In the genomic region with DNA sequence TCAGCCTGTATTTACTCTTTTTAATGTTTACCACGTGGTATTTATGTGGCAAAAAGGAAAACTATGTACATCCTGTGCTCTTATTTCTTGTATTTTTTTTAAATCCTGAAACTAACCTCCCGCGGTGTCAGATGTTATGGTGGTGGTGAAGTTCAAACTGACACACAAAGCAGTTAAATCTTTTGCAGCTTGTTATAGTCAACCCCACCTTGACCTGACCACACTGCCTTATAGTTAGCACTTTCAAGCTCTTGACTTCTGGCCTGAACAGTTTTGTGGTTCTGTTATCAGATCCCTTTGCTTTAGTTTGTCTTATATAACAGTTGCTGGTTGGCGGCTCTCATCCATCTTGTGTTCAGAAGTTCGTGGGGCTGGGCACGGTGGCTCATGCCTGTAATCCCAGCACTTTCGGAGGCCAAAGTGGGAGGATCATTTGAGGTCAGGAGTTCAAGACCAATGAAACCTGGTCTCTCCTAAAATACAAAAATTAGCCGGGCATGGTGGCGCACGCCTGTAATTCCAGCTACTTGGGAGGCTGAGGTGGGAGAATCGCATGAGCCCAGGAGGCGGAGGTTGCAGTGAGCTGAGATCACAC, we compare ENCODE assay signal across 2 cellular contexts.
TF ChIP-seq lines count a peak whose summit lies in the region.

No MANE protein-coding gene starts in this region.

TF ChIP-seq in A549, 52 proteins besides CTCF, POLR2A, EP300 and RAD21:
- TF ChIP-seq CBX8 (IDR thresholded peaks at IDR 0.05) = no peak
- TF ChIP-seq, protein P1, sequence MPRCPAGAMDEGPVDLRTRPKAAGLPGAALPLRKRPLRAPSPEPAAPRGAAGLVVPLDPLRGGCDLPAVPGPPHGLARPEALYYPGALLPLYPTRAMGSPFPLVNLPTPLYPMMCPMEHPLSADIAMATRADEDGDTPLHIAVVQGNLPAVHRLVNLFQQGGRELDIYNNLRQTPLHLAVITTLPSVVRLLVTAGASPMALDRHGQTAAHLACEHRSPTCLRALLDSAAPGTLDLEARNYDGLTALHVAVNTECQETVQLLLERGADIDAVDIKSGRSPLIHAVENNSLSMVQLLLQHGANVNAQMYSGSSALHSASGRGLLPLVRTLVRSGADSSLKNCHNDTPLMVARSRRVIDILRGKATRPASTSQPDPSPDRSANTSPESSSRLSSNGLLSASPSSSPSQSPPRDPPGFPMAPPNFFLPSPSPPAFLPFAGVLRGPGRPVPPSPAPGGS (IDR thresholded peaks at IDR 0.05) = no peak
- no peak for TF ChIP-seq HOXB13 (CRISPR knock-in tag; IDR thresholded peaks at IDR 0.05; ENCODE audit: low read depth)
- TF ChIP-seq TP53 (CRISPR knock-in tag; IDR thresholded peaks at IDR 0.05) = no peak
- TF ChIP-seq FOSB (CRISPR knock-in tag; IDR thresholded peaks at IDR 0.05) = no peak
- no peak for TF ChIP-seq RCOR1 (IDR thresholded peaks at IDR 0.05; ENCODE audit: low read depth, low read length)
- TF ChIP-seq, protein P2, sequence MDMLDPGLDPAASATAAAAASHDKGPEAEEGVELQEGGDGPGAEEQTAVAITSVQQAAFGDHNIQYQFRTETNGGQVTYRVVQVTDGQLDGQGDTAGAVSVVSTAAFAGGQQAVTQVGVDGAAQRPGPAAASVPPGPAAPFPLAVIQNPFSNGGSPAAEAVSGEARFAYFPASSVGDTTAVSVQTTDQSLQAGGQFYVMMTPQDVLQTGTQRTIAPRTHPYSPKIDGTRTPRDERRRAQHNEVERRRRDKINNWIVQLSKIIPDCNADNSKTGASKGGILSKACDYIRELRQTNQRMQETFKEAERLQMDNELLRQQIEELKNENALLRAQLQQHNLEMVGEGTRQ (IDR thresholded peaks at IDR 0.05) = no peak
- no peak for TF ChIP-seq POLR2AphosphoS2 (conservative IDR thresholded peaks at IDR 0.05; ENCODE audit: low read length)
- no peak for TF ChIP-seq ZFP36 (IDR thresholded peaks at IDR 0.05; ENCODE audit: borderline replicate concordance, partially characterized antibody)
- TF ChIP-seq ZNF302 (CRISPR knock-in tag; IDR thresholded peaks at IDR 0.05) = no peak
- TF ChIP-seq MAZ (IDR thresholded peaks at IDR 0.05; ENCODE audit: borderline replicate concordance, low read depth, low read length) = no peak
- TF ChIP-seq SMC3 (IDR thresholded peaks at IDR 0.05) = no peak
- no peak for TF ChIP-seq CHD2 (IDR thresholded peaks at IDR 0.05; ENCODE audit: low read length, partially characterized antibody)
- no peak for TF ChIP-seq RNF2 (IDR thresholded peaks at IDR 0.05; ENCODE audit: borderline replicate concordance, low read depth)
- no peak for TF ChIP-seq ESRRA (IDR thresholded peaks at IDR 0.05; ENCODE audit: borderline replicate concordance, low read length)
- TF ChIP-seq KDM1A (IDR thresholded peaks at IDR 0.05; ENCODE audit: low read depth) = no peak
- TF ChIP-seq EHMT2 (IDR thresholded peaks at IDR 0.05; ENCODE audit: low read depth) = no peak

TF ChIP-seq in IMR-90, 13 proteins besides CTCF, POLR2A, EP300 and RAD21:
- no peak for TF ChIP-seq RFX5 (IDR thresholded peaks at IDR 0.05; ENCODE audit: low read depth, low read length)
- TF ChIP-seq, protein P2 (IDR thresholded peaks at IDR 0.05; ENCODE audit: low read depth, low read length) = no peak
- TF ChIP-seq CHD1 (IDR thresholded peaks at IDR 0.05; ENCODE audit: low read depth, low read length) = no peak
- no peak for TF ChIP-seq MAZ (IDR thresholded peaks at IDR 0.05; ENCODE audit: borderline replicate concordance, low read depth, low read length)
- TF ChIP-seq ELK1 (IDR thresholded peaks at IDR 0.05; ENCODE audit: borderline replicate concordance, low read depth, low read length) = no peak
- no peak for TF ChIP-seq MXI1 (IDR thresholded peaks at IDR 0.05; ENCODE audit: borderline replicate concordance, low read depth, low read length)
- no peak for TF ChIP-seq NFE2L2 (IDR thresholded peaks at IDR 0.05; ENCODE audit: low read depth, low read length)
- no peak for TF ChIP-seq MAFK (IDR thresholded peaks at IDR 0.05; ENCODE audit: low read depth, low read length)
- no peak for TF ChIP-seq CEBPB (IDR thresholded peaks at IDR 0.05; ENCODE audit: low read depth, low read length)
- TF ChIP-seq RCOR1 (IDR thresholded peaks at IDR 0.05; ENCODE audit: insufficient replicate concordance, low read length) = no peak
- TF ChIP-seq BHLHE40 (IDR thresholded peaks at IDR 0.05; ENCODE audit: low read depth, low read length) = no peak
- no peak for TF ChIP-seq FOS (IDR thresholded peaks at IDR 0.05; ENCODE audit: low read depth, low read length)
